21 cellular contexts compared by ENCODE assay signal in the genomic region with DNA sequence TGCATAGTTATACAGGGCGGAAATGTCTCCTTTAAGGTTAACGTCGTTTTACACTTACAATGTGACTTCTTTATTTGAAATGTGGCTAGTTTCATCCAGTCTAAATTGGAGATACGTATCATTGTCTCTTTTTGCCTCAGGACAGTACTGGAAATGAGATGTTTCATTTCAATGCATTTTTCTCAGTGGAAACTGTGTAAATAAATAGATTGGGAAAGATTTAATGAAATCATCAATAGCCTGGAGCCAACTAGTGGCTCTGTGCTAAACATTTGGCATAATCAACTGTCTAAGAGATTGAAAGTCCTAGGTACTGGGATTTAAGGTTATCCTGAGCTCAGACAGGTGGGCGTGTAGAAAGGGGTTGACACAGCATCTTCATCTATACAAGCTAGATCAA.
"Had no signal": no experiment of that assay in that cellular context is flagged by ENCODE, and none has a peak within 500 bp of the region (broad histone marks: within the 10 kb centered on the region; RNA-seq: fewer than 3 reads in every experiment).

No MANE protein-coding gene starts in this region.

- H3K36me3 Mint-ChIP-seq: natural killer cell; stimulated activated naive B cell treated with anti-CD40 and anti-IgM and Interleukin-4, amounts not matched to agents 10 μg/mL and 1 μg/mL and 100 μg/mL, for 72 hours had no signal

- H3K27me3 Mint-ChIP-seq: dendritic cell treated with granulocyte-macrophage colony-stimulating factor and Interleukin-4, amounts not matched to agents 40 ng/mL and 50 ng/mL, for 4 days had no signal

- DNase-seq: effector memory CD8-positive, alpha-beta T cell; erythroblast; heart left ventricle; hippocampal formation; mucosa of descending colon; natural killer cell; nucleus accumbens; ovary; sigmoid colon; stimulated activated CD4-positive, alpha-beta T cell treated with anti-CD3 and anti-CD28 coated beads, Interleukin-2, amount 100 ng/mL, for 24 hours; stimulated activated CD4-positive, alpha-beta T cell treated with anti-CD3 and anti-CD28 coated beads, Interleukin-4, amount 100 ng/mL, for 4 hours; stimulated activated naive B cell treated with anti-CD40 and anti-IgM and Interleukin-4, amounts not matched to agents 10 μg/mL and 1 μg/mL and 100 μg/mL, for 72 hours; stimulated activated naive CD8-positive, alpha-beta T cell treated with anti-CD3 and anti-CD28 coated beads, Interleukin-15, amount 100 ng/mL, for 72 hours; testis; upper lobe of right lung had no signal

- H3K36me3 ChIP-seq: heart left ventricle, ovary, right atrium auricular region, sigmoid colon, tibial nerve, upper lobe of right lung, vagina had no signal

- H3K27me3 ChIP-seq: heart left ventricle, ovary, right atrium auricular region, sigmoid colon, testis, tibial nerve, upper lobe of right lung, vagina had no signal

- ATAC-seq: effector memory CD8-positive, alpha-beta T cell; heart left ventricle; mucosa of descending colon; natural killer cell; stimulated activated naive B cell treated with anti-CD40 and anti-IgM and Interleukin-4, amounts not matched to agents 10 μg/mL and 1 μg/mL and 100 μg/mL, for 72 hours; stimulated activated naive CD8-positive, alpha-beta T cell treated with anti-CD3 and anti-CD28 coated beads, Interleukin-15, amount 100 ng/mL, for 72 hours; upper lobe of right lung had no signal

- H3K27ac ChIP-seq: heart left ventricle, ovary, right atrium auricular region, sigmoid colon, skin epidermis, testis, tibial nerve, upper lobe of right lung, vagina had no signal

- H3K9me3 ChIP-seq: heart left ventricle, mucosa of descending colon, ovary, right atrium auricular region, sigmoid colon, testis, tibial nerve, upper lobe of right lung, vagina had no signal

- H3K27ac Mint-ChIP-seq: dendritic cell treated with granulocyte-macrophage colony-stimulating factor and Interleukin-4, amounts not matched to agents 40 ng/mL and 50 ng/mL, for 4 days; effector memory CD8-positive, alpha-beta T cell; natural killer cell; stimulated activated naive B cell treated with anti-CD40 and anti-IgM and Interleukin-4, amounts not matched to agents 10 μg/mL and 1 μg/mL and 100 μg/mL, for 72 hours had no signal

- H3K4me1 Mint-ChIP-seq: natural killer cell; neural crest cell; stimulated activated naive B cell treated with anti-CD40 and anti-IgM and Interleukin-4, amounts not matched to agents 10 μg/mL and 1 μg/mL and 100 μg/mL, for 72 hours; stimulated activated naive CD8-positive, alpha-beta T cell treated with anti-CD3 and anti-CD28 coated beads, Interleukin-15, amount 100 ng/mL, for 72 hours had no signal

- H3K9me3 Mint-ChIP-seq: effector memory CD8-positive, alpha-beta T cell; neural crest cell; stimulated activated naive B cell treated with anti-CD40 and anti-IgM and Interleukin-4, amounts not matched to agents 10 μg/mL and 1 μg/mL and 100 μg/mL, for 72 hours; stimulated activated naive CD8-positive, alpha-beta T cell treated with anti-CD3 and anti-CD28 coated beads, Interleukin-15, amount 100 ng/mL, for 72 hours had no signal

- H3K4me1 ChIP-seq: heart left ventricle, right atrium auricular region, sigmoid colon, testis, tibial nerve, upper lobe of right lung, vagina had no signal

- H3K4me3 Mint-ChIP-seq: dendritic cell treated with granulocyte-macrophage colony-stimulating factor and Interleukin-4, amounts not matched to agents 40 ng/mL and 50 ng/mL, for 4 days; effector memory CD8-positive, alpha-beta T cell; natural killer cell; neural crest cell; stimulated activated naive B cell treated with anti-CD40 and anti-IgM and Interleukin-4, amounts not matched to agents 10 μg/mL and 1 μg/mL and 100 μg/mL, for 72 hours; stimulated activated naive CD8-positive, alpha-beta T cell treated with anti-CD3 and anti-CD28 coated beads, Interleukin-15, amount 100 ng/mL, for 72 hours had no signal

- H3K4me3 ChIP-seq: heart left ventricle, mucosa of descending colon, ovary, right atrium auricular region, sigmoid colon, skin epidermis, testis, tibial nerve, upper lobe of right lung, vagina had no signal
